19 cellular contexts compared by ENCODE assay signal in genomic region chr10:125087191-125087896, GRCh38.
DNase-seq lines count a peak whose midpoint lies in the region; ATAC-seq, FAIRE-seq and TF ChIP-seq lines count a peak whose summit lies in the region.
"Had no signal": no experiment of that assay in that cellular context is flagged by ENCODE, and none has a peak within 500 bp of the region (broad histone marks: within the 10 kb centered on the region; RNA-seq: fewer than 3 reads in every experiment).

No MANE protein-coding gene starts in this region.

- ATAC-seq in GM18867 (IDR thresholded peaks at IDR 0.05; ENCODE audit: unreplicated experiment), result no peak
- ATAC-seq: pancreas had no signal

- peaks cover 29% of the 10 kb centered on the region for H3K4me1 ChIP-seq in ovary (ENCODE audit: insufficient read depth)

- no peak overlapping the region for H3K27ac ChIP-seq in ovary
- H3K27ac ChIP-seq: GM23248 had no signal

- H3K36me3 ChIP-seq in ovary, result no peaks in the 10 kb centered on the region

- TF ChIP-seq CTCF in fibroblast of villous mesenchyme (IDR thresholded peaks at IDR 0.05; ENCODE audit: insufficient read depth, low read depth, low read length), result no peak
- no peak for TF ChIP-seq CTCF in ovary (IDR thresholded peaks at IDR 0.05)

- H3K27me3 ChIP-seq in ovary, result no peaks in the 10 kb centered on the region
- H3K27me3 ChIP-seq: pancreas had no signal

- H3K4me3 ChIP-seq in fibroblast of villous mesenchyme (ENCODE audit: low read depth, low read length) (no peak overlapping the region), ovary (no peak overlapping the region)
- H3K4me3 ChIP-seq: GM23248, pancreas had no signal

- no peak for FAIRE-seq in GM19239 (lab: Jason Lieb, UNC)
- FAIRE-seq: A204.1, frontal cortex, pancreas had no signal

- no peak for TF ChIP-seq POLR2A in ovary (IDR thresholded peaks at IDR 0.05)

- no peak for TF ChIP-seq EP300 in ovary (IDR thresholded peaks at IDR 0.05)

- peak; percentile 16 for DNase-seq in activated effector memory CD4-positive, alpha-beta T cell treated with anti-CD3 and anti-CD28 coated beads, Interleukin-2, amount 50 U/mL, for 16 hours
- DNase-seq in activated effector memory CD4-positive, alpha-beta T cell treated with Interleukin-2 at 50 U/mL for 16 hours, result no peak
- DNase-seq in fibroblast of villous mesenchyme (ENCODE audit: low read depth) (peak; percentile 10), ovary (peak in 3 of 5 donors; percentile 15 to 33 (median 27)), COR-L47 (lab: John Stamatoyannopoulos, UW) (no peak), SKM-1 (lab: John Stamatoyannopoulos, UW; ENCODE audit: unreplicated experiment) (no peak), GM19239 (ENCODE audit: insufficient read length, low spot score) (no peak)
- DNase-seq: activated CD4-positive, alpha-beta T cell treated with anti-CD3 and anti-CD28 coated beads, Interleukin-2, amount 50 U/mL, for 1 hour; activated naive CD4-positive, alpha-beta T cell; anterior cingulate cortex; GM23248; NCI-H1105; NCI-H2107; NCI-H526; stimulated activated CD4-positive, alpha-beta T cell treated with anti-CD3 and anti-CD28 coated beads, Interleukin-4, amount 100 ng/mL, for 24 hours had no signal

- intact Hi-C loops in ovary (cut with DNase I), result no loop called here

- 85 to 86% (median 85%) methylated on average over 14 of the region's 14 CpGs for WGBS in ovary, 3 donors

- no peaks in the 10 kb centered on the region for H3K9me3 ChIP-seq in ovary
- H3K9me3 ChIP-seq: pancreas had no signal

Comparison
In these comparisons a context has a peak if more than half of its experiments do, and no peak if none do; other contexts are left out.
1. DNase-seq: peak in activated effector memory CD4-positive, alpha-beta T cell treated with anti-CD3 and anti-CD28 coated beads, Interleukin-2, amount 50 U/mL, for 16 hours (single experiment), fibroblast of villous mesenchyme (single experiment) and ovary (3 of 5); none in activated effector memory CD4-positive, alpha-beta T cell treated with Interleukin-2 at 50 U/mL for 16 hours (single experiment), COR-L47 (single experiment), SKM-1 (single experiment) and GM19239 (single experiment).